8 cellular contexts compared by ENCODE assay signal in genomic region chr3:48919215-48920138, GRCh38. TPM values are rescaled to one million over a fixed set of nuclear protein-coding genes. Genes with fewer than 3 reads are reported as not detected.
DNase-seq lines count a peak whose midpoint lies in the region; ATAC-seq and TF ChIP-seq lines count a peak whose summit lies in the region.

No MANE protein-coding gene starts in this region.

- H3K4me3 ChIP-seq in AG04449 (ENCODE audit: low read depth, low read length) = peak overlapping the region; percentile 77

- ATAC-seq in GM18907 (IDR thresholded peaks at IDR 0.05; ENCODE audit: unreplicated experiment) = peak; percentile 18
- peak; percentile 20 for ATAC-seq in HG03354 (IDR thresholded peaks at IDR 0.05; ENCODE audit: poor library complexity, severe bottlenecking, unreplicated experiment)
- peak; percentile 48 for ATAC-seq in Right ventricle myocardium superior (ENCODE audit: poor library complexity)
- no peak for ATAC-seq in GM21367 (IDR thresholded peaks at IDR 0.05; ENCODE audit: unreplicated experiment)

- TF ChIP-seq CTCF in AG04449 (IDR thresholded peaks at IDR 0.05; ENCODE audit: insufficient read depth, low read length, missing control alignments) (no peak), RWPE1 (conservative IDR thresholded peaks at IDR 0.05; ENCODE audit: low read depth) (no peak)

- CTCF ChIA-PET in AG04449 (lab: Yijun Ruan, JAX) (interaction anchor here (0.8 to 1.3 kb wide), 5 partner anchors 9 to 176 kb away, joined by 3 to 5 read pairs (median 3); no protein-coding TSS in a partner anchor), RWPE1 (lab: Yijun Ruan, JAX) (no interaction called here)

- H3K27ac ChIP-seq in RWPE1 = peak overlapping the region; percentile 97

- POLR2A ChIA-PET in AG04449 (lab: Yijun Ruan, JAX) = interaction anchor here (0.8 to 2.3 kb wide), 5 partner anchors 12 to 88 kb away, joined by 4 to 8 read pairs (median 7); partner anchors contain the start of genes PRKAR2A, SLC25A20 and WDR6
- POLR2A ChIA-PET in RWPE1 (lab: Yijun Ruan, JAX; ENCODE audit: low non-redundant PET) = interaction anchor here (0.6 to 0.7 kb wide), 2 partner anchors 202 to 239 kb away, joined by 3 to 7 read pairs; no protein-coding TSS in a partner anchor

- intact Hi-C loops in Right ventricle myocardium superior (cut with DNase I) (no loop called here), posterior vena cava (cut with DNase I) (no loop called here)

- DNase-seq in AG04449 (ENCODE audit: low read depth, low spot score) (no peak), RWPE1 (ENCODE audit: low spot score) (peak; percentile 20), Right ventricle myocardium superior (no peak), posterior vena cava (ENCODE audit: low spot score) (peak; percentile 88)
- DNase-seq in activated naive CD4-positive, alpha-beta T cell treated with Interleukin-2 at 50 U/mL for 16 hours = peak; percentile 62

RNA-seq across cellular contexts. Expression of gene ARIH2, which starts 0.8 kb away (rescaled TPM):
- 164 TPM for total RNA-seq in Right ventricle myocardium superior
- 10 to 100 TPM; 59.2 to 84.6 TPM for total RNA-seq in posterior vena cava

RNA-seq across cellular contexts. Expression of gene SLC25A20, which starts 20.8 kb away (rescaled TPM):
- 140 TPM for total RNA-seq in Right ventricle myocardium superior
- total RNA-seq in posterior vena cava = 10 to 100 TPM; 10.8 to 19.5 TPM

Comparison
In these comparisons a context has a peak if more than half of its experiments do, and no peak if none do; other contexts are left out.
1. DNase-seq: peak in RWPE1 (single experiment), activated naive CD4-positive, alpha-beta T cell treated with Interleukin-2 at 50 U/mL for 16 hours (single experiment) and posterior vena cava (single experiment); none in AG04449 (single experiment) and Right ventricle myocardium superior (single experiment).